In the genomic region with DNA sequence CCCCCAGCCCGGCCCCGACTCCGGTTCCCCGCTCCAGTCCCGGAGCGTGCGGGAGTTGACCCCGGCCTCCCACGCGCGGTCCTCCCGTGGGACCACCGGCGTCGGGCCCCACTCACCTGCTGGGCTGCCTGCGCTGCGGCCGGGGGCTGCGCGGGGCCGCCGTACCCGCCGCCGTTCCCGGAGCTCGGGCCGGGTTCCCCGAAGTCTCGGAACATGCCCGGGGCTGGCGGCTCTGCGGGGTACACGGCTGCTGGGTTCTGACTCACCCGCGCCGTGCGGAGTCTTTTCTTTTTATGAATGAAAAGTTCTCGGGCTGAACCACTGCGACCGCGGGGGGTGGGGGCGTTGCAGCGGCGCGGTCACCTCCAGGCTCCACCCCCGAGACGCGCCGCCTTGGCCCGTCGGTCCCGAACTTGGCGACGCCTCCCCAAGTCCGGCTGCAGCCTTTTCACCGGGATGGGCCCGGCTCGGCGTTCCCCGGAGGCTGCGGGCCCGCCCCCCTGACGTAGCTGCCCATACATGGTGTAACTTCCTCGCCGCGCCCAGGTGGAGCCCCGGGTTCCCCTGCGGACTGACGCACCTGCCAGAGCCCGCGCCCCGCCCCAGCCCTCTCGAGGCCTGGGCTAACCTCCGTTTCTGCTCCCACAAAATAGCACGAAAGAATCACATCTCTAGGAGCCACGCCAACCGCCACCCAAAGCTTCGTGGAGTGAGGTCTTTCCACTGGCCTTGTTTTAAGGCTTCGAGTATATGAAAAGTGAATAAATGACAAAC, we compare ENCODE assay signal across 1 cellular context.
TF ChIP-seq lines count a peak whose summit lies in the region.

FOSL1 (minus strand) TSS at position 264 of the 774 bp plus-strand sequence; CDS start at position 215, 49 bp downstream.

TF ChIP-seq in HepG2, 621 proteins besides CTCF, POLR2A, EP300 and RAD21 (continued from another document and continues in another):
- TF ChIP-seq, protein P1, sequence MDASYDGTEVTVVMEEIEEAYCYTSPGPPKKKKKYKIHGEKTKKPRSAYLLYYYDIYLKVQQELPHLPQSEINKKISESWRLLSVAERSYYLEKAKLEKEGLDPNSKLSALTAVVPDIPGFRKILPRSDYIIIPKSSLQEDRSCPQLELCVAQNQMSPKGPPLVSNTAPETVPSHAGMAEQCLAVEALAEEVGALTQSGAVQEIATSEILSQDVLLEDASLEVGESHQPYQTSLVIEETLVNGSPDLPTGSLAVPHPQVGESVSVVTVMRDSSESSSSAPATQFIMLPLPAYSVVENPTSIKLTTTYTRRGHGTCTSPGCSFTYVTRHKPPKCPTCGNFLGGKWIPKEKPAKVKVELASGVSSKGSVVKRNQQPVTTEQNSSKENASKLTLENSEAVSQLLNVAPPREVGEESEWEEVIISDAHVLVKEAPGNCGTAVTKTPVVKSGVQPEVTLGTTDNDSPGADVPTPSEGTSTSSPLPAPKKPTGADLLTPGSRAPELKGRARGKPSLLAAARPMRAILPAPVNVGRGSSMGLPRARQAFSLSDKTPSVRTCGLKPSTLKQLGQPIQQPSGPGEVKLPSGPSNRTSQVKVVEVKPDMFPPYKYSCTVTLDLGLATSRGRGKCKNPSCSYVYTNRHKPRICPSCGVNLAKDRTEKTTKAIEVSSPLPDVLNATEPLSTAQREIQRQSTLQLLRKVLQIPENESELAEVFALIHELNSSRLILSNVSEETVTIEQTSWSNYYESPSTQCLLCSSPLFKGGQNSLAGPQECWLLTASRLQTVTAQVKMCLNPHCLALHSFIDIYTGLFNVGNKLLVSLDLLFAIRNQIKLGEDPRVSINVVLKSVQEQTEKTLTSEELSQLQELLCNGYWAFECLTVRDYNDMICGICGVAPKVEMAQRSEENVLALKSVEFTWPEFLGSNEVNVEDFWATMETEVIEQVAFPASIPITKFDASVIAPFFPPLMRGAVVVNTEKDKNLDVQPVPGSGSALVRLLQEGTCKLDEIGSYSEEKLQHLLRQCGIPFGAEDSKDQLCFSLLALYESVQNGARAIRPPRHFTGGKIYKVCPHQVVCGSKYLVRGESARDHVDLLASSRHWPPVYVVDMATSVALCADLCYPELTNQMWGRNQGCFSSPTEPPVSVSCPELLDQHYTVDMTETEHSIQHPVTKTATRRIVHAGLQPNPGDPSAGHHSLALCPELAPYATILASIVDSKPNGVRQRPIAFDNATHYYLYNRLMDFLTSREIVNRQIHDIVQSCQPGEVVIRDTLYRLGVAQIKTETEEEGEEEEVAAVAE (CRISPR knock-in tag; IDR thresholded peaks at IDR 0.05; ENCODE audit: borderline replicate concordance) = no peak
- TF ChIP-seq ZFP1 (CRISPR knock-in tag; IDR thresholded peaks at IDR 0.05) (no peak), TFE3 (CRISPR knock-in tag; IDR thresholded peaks at IDR 0.05) (no peak), SYNCRIP (IDR thresholded peaks at IDR 0.05; ENCODE audit: insufficient read depth, low read depth, low read length) (no peak), ZBTB39 (CRISPR knock-in tag; IDR thresholded peaks at IDR 0.05) (no peak), ZNF496 (CRISPR knock-in tag; IDR thresholded peaks at IDR 0.05; ENCODE audit: insufficient replicate concordance) (no peak), KLF12 (CRISPR knock-in tag; IDR thresholded peaks at IDR 0.05; ENCODE audit: borderline replicate concordance) (peak; percentile 64; the same call in 1 of the 2 replicates), ZNF629 (CRISPR knock-in tag; conservative IDR thresholded peaks at IDR 0.05) (no peak), ZNF260 (CRISPR knock-in tag; IDR thresholded peaks at IDR 0.05; ENCODE audit: borderline replicate concordance, low read depth) (no peak), ZNF709 (CRISPR knock-in tag; IDR thresholded peaks at IDR 0.05) (no peak), NFAT5 (CRISPR knock-in tag; IDR thresholded peaks at IDR 0.05) (no peak), ZNF720 (CRISPR knock-in tag; IDR thresholded peaks at IDR 0.05) (no peak), CBX5 (CRISPR knock-in tag; IDR thresholded peaks at IDR 0.05; ENCODE audit: borderline replicate concordance) (no peak), PHF21A (CRISPR knock-in tag; IDR thresholded peaks at IDR 0.05) (no peak), KDM2A (CRISPR knock-in tag; IDR thresholded peaks at IDR 0.05; ENCODE audit: borderline replicate concordance, low read depth) (peak; percentile 81; the same call in 1 of the 2 replicates), ZNF564 (CRISPR knock-in tag; IDR thresholded peaks at IDR 0.05) (no peak), SMARCC2 (IDR thresholded peaks at IDR 0.05) (no peak)
- TF ChIP-seq, protein P2, sequence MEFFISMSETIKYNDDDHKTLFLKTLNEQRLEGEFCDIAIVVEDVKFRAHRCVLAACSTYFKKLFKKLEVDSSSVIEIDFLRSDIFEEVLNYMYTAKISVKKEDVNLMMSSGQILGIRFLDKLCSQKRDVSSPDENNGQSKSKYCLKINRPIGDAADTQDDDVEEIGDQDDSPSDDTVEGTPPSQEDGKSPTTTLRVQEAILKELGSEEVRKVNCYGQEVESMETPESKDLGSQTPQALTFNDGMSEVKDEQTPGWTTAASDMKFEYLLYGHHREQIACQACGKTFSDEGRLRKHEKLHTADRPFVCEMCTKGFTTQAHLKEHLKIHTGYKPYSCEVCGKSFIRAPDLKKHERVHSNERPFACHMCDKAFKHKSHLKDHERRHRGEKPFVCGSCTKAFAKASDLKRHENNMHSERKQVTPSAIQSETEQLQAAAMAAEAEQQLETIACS (CRISPR knock-in tag; IDR thresholded peaks at IDR 0.05) = no peak
- TF ChIP-seq, protein P3, sequence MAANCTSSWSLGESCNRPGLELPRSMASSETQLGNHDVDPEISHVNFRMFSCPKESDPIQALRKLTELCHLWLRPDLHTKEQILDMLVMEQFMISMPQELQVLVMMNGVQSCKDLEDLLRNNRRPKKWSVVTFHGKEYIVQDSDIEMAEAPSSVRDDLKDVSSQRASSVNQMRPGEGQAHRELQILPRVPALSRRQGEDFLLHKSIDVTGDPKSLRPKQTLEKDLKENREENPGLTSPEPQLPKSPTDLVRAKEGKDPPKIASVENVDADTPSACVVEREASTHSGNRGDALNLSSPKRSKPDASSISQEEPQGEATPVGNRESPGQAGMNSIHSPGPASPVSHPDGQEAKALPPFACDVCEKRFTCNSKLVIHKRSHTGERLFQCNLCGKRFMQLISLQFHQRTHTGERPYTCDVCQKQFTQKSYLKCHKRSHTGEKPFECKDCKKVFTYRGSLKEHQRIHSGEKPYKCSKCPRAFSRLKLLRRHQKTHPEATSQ (CRISPR knock-in tag; IDR thresholded peaks at IDR 0.05; ENCODE audit: borderline replicate concordance) = peak; percentile 5; the same call in 1 of the 2 replicates
- TF ChIP-seq, protein P4, sequence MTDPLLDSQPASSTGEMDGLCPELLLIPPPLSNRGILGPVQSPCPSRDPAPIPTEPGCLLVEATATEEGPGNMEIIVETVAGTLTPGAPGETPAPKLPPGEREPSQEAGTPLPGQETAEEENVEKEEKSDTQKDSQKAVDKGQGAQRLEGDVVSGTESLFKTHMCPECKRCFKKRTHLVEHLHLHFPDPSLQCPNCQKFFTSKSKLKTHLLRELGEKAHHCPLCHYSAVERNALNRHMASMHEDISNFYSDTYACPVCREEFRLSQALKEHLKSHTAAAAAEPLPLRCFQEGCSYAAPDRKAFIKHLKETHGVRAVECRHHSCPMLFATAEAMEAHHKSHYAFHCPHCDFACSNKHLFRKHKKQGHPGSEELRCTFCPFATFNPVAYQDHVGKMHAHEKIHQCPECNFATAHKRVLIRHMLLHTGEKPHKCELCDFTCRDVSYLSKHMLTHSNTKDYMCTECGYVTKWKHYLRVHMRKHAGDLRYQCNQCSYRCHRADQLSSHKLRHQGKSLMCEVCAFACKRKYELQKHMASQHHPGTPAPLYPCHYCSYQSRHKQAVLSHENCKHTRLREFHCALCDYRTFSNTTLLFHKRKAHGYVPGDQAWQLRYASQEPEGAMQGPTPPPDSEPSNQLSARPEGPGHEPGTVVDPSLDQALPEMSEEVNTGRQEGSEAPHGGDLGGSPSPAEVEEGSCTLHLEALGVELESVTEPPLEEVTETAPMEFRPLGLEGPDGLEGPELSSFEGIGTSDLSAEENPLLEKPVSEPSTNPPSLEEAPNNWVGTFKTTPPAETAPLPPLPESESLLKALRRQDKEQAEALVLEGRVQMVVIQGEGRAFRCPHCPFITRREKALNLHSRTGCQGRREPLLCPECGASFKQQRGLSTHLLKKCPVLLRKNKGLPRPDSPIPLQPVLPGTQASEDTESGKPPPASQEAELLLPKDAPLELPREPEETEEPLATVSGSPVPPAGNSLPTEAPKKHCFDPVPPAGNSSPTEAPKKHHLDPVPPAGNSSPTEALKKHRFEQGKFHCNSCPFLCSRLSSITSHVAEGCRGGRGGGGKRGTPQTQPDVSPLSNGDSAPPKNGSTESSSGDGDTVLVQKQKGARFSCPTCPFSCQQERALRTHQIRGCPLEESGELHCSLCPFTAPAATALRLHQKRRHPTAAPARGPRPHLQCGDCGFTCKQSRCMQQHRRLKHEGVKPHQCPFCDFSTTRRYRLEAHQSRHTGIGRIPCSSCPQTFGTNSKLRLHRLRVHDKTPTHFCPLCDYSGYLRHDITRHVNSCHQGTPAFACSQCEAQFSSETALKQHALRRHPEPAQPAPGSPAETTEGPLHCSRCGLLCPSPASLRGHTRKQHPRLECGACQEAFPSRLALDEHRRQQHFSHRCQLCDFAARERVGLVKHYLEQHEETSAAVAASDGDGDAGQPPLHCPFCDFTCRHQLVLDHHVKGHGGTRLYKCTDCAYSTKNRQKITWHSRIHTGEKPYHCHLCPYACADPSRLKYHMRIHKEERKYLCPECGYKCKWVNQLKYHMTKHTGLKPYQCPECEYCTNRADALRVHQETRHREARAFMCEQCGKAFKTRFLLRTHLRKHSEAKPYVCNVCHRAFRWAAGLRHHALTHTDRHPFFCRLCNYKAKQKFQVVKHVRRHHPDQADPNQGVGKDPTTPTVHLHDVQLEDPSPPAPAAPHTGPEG (CRISPR knock-in tag; IDR thresholded peaks at IDR 0.05) = 0 out of 2 replicates have a peak, but pooled peaks have one; percentile 26
- TF ChIP-seq, protein P5, sequence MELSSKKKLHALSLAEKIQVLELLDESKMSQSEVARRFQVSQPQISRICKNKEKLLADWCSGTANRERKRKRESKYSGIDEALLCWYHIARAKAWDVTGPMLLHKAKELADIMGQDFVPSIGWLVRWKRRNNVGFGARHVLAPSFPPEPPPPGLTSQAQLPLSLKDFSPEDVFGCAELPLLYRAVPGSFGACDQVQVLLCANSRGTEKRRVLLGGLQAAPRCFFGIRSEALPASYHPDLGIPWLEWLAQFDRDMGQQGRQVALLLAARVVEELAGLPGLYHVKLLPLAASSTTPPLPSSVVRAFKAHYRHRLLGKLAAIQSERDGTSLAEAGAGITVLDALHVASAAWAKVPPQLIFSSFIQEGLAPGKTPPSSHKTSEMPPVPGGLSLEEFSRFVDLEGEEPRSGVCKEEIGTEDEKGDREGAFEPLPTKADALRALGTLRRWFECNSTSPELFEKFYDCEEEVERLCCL (CRISPR knock-in tag; IDR thresholded peaks at IDR 0.05; ENCODE audit: borderline replicate concordance) = no peak
